Comparison of ENCODE assay signal across 9 cellular contexts in the genomic region with DNA sequence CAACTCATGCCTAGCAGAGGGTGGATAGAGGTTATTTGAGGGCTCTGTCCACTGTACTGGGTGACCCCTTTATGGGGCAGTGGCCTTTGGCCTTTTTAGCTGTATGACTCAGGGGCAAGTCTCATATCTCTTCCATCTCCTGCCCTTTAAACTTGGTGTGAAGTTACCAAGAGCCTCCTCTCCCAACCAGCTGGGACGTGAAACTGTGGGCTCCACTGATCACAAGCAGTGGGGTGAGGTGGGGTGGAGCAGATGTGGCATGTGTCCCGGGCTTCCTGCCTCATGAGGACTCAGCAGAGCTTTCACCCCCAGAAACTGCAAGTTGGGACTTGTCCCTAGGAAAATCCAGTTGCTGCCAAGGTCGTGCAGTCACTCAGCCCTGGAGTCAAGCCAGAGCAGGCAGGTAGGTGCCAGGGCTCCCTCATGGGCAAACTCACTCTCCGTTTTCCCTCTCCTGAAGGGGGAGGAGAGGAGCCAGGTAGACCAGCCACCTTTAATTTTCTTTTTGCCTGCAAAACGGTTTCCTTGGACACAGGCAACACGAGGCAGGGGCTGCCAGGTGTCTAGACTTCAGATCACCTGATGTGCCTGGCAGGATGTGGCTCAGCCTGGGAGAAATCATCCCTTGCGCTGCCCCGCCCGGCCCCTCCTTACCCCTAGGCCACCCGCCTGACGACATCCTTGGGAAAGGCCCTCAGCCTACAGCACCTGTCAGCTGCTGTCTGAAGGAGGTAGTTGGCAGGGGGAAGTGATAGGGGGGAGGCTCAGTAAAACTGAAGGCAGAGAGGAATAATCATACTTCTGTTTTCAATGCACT. TPM values are rescaled to one million over a fixed set of nuclear protein-coding genes. Genes with fewer than 3 reads are reported as not detected.
A peak's percentile ranks its signal among the peaks of the same experiment; 100 is the strongest.
DNase-seq lines count a peak whose midpoint lies in the region; TF ChIP-seq lines count a peak whose summit lies in the region.
"Had no signal": no experiment of that assay in that cellular context is flagged by ENCODE, and none has a peak within 500 bp of the region (broad histone marks: within the 10 kb centered on the region; RNA-seq: fewer than 3 reads in every experiment).

No MANE protein-coding gene starts in this region.

- H3K27me3 ChIP-seq in OCI-LY3 (ENCODE audit: low read depth, low read length) = no peaks in the 10 kb centered on the region
- no peaks in the 10 kb centered on the region for H3K27me3 ChIP-seq in kidney epithelial cell (ENCODE audit: control insufficient read depth, insufficient read depth, low read length)
- peaks cover 10% of the 10 kb centered on the region for H3K27me3 ChIP-seq in BE2C
- H3K27me3 ChIP-seq: SJSA1 had no signal

- peaks cover 46% of the 10 kb centered on the region for H4K20me1 ChIP-seq in OCI-LY3 (ENCODE audit: insufficient read depth, low read length)

- peak overlapping the region; percentile 99 for H3K9ac ChIP-seq in OCI-LY3 (ENCODE audit: low read length)

- DNase-seq in EL (peak; percentile 45), HPDE6-E6E7 (ENCODE audit: extremely low spot score) (peak; percentile 86), kidney epithelial cell (ENCODE audit: low read depth) (no peak), BE2C (no peak), retina (no peak)
- DNase-seq in activated effector memory CD4-positive, alpha-beta T cell treated with anti-CD3 and anti-CD28 coated beads, Interleukin-2, amount 50 U/mL, for 16 hours = peak; percentile 91
- peak; percentile 40 for DNase-seq in stimulated activated CD8-positive, alpha-beta memory T cell treated with anti-CD3 and anti-CD28 coated beads, Interleukin-12 subunit alpha, Interleukin-12 subunit beta, amount 100 ng/mL, for 1 hour (ENCODE audit: low read depth)

- peak overlapping the region; percentile 97 for H3K4me2 ChIP-seq in OCI-LY3 (ENCODE audit: low read length)

- no peaks in the 10 kb centered on the region for H3K9me3 ChIP-seq in OCI-LY3 (ENCODE audit: insufficient read depth, low read length)
- H3K9me3 ChIP-seq in BE2C = no peaks in the 10 kb centered on the region
- H3K9me3 ChIP-seq: SJSA1 had no signal

- H3K4me3 ChIP-seq in OCI-LY3 (ENCODE audit: low read length) = peak overlapping the region; percentile 96
- peak overlapping the region; percentile 4 for H3K4me3 ChIP-seq in kidney epithelial cell (ENCODE audit: low read depth, low read length)
- no peak overlapping the region for H3K4me3 ChIP-seq in BE2C (ENCODE audit: low read depth, low read length)
- H3K4me3 ChIP-seq: SJSA1 had no signal

- peaks cover 47% of the 10 kb centered on the region for H3K4me1 ChIP-seq in OCI-LY3 (ENCODE audit: low read length)
- H3K4me1 ChIP-seq in BE2C = peaks cover 14% of the 10 kb centered on the region

- no peak overlapping the region for H2AFZ ChIP-seq in OCI-LY3 (ENCODE audit: low read depth, low read length)

- peaks cover 71% of the 10 kb centered on the region for H3K79me2 ChIP-seq in OCI-LY3 (ENCODE audit: low read length)

- H3K36me3 ChIP-seq in OCI-LY3 (replicated peaks; ENCODE audit: low read depth, low read length) = peaks cover 60% of the 10 kb centered on the region
- H3K36me3 ChIP-seq in kidney epithelial cell (ENCODE audit: control insufficient read depth, insufficient read depth, low read length) = peaks cover 4% of the 10 kb centered on the region
- no peaks in the 10 kb centered on the region for H3K36me3 ChIP-seq in BE2C

- peak overlapping the region; percentile 97 for H3K27ac ChIP-seq in OCI-LY3 (ENCODE audit: low read length)
- H3K27ac ChIP-seq: SJSA1 had no signal

- TF ChIP-seq CTCF in OCI-LY3 (IDR thresholded peaks at IDR 0.05; ENCODE audit: low read depth, low read length) (0 out of 2 replicates have a peak, but pooled peaks have one; percentile 6), kidney epithelial cell (IDR thresholded peaks at IDR 0.05; ENCODE audit: insufficient read depth, low read length, poor library complexity, severe bottlenecking) (no peak), BE2C (IDR thresholded peaks at IDR 0.05; ENCODE audit: low read depth, low read length) (no peak)

RNA-seq across cellular contexts. Expression of a gene that starts 4.0 kb away (rescaled TPM):
- total RNA-seq in kidney epithelial cell = 1,168 and 1,214 TPM in 2 replicates
- 43.3 TPM for polyA plus RNA-seq in BE2C (2012; ENCODE audit: insufficient read depth, insufficient read length, low read depth)

RNA-seq across cellular contexts. Expression of a gene that starts 15.1 kb away (rescaled TPM):
- 0.07 TPM in 1 of 2 replicates, not detected in the other for total RNA-seq in kidney epithelial cell
- 0.17 TPM for polyA plus RNA-seq in BE2C (2012; ENCODE audit: insufficient read depth, insufficient read length, low read depth)
- total RNA-seq: SJSA1 had no signal

Comparison
In these comparisons a context has a peak if more than half of its experiments do, and no peak if none do; other contexts are left out.
1. DNase-seq: peak in EL (single experiment), HPDE6-E6E7 (single experiment), activated effector memory CD4-positive, alpha-beta T cell treated with anti-CD3 and anti-CD28 coated beads, Interleukin-2, amount 50 U/mL, for 16 hours (single experiment) and stimulated activated CD8-positive, alpha-beta memory T cell treated with anti-CD3 and anti-CD28 coated beads, Interleukin-12 subunit alpha, Interleukin-12 subunit beta, amount 100 ng/mL, for 1 hour (single experiment); none in kidney epithelial cell (single experiment), BE2C (single experiment) and retina (single experiment).